ENCODE assay signal across 13 cellular contexts in genomic region chr19:15260939-15261338, GRCh38. TPM values are rescaled to one million over a fixed set of nuclear protein-coding genes. Genes with fewer than 3 reads are reported as not detected.
DNase-seq lines count a peak whose midpoint lies in the region; ATAC-seq and TF ChIP-seq lines count a peak whose summit lies in the region.
"Had no signal": no experiment of that assay in that cellular context is flagged by ENCODE, and none has a peak within 500 bp of the region (broad histone marks: within the 10 kb centered on the region; RNA-seq: fewer than 3 reads in every experiment).

No MANE protein-coding gene starts in this region.

- 83 to 91% methylated on average over 8 of the region's 8 CpGs for WGBS in endodermal cell (ENCODE audit: insufficient coverage in 1 of 2, insufficient read length in 1 of 2), 2 experiments
- 64 to 70% methylated on average over 8 of the region's 8 CpGs for WGBS in aorta, 2 donors

- H3K9me3 Mint-ChIP-seq in activated T-cell treated with anti-CD3 and anti-CD28 coated beads, Interleukin-2, amount 50 U/mL, for 24 hours: no peaks in the 10 kb centered on the region
- H3K9me3 Mint-ChIP-seq in activated T-cell treated with anti-CD3 and anti-CD28 coated beads, Interleukin-2, amount 50 U/mL, for 4 hours: no peaks in the 10 kb centered on the region
- no peaks in the 10 kb centered on the region for H3K9me3 Mint-ChIP-seq in endodermal cell
- H3K9me3 Mint-ChIP-seq in stimulated activated memory B cell treated with anti-CD40 and anti-IgM and Interleukin-4, amounts not matched to agents 10 μg/mL and 1 μg/mL and 100 μg/mL, for 72 hours: no peaks in the 10 kb centered on the region
- H3K9me3 Mint-ChIP-seq: T-helper 1 cell treated with Interleukin-12 subunit alpha and Interleukin-12 subunit beta and Interleukin-4 antibody, amounts not matched to agents 30 μg/mL and 1 μg/mL, for 36 hours had no signal

- no peak overlapping the region for H3K4me3 Mint-ChIP-seq in activated T-cell treated with anti-CD3 and anti-CD28 coated beads, Interleukin-2, amount 50 U/mL, for 24 hours
- H3K4me3 Mint-ChIP-seq in activated T-cell treated with anti-CD3 and anti-CD28 coated beads, Interleukin-2, amount 50 U/mL, for 4 hours: no peak overlapping the region
- H3K4me3 Mint-ChIP-seq in endodermal cell: no peak overlapping the region
- no peak overlapping the region for H3K4me3 Mint-ChIP-seq in stimulated activated memory B cell treated with anti-CD40 and anti-IgM and Interleukin-4, amounts not matched to agents 10 μg/mL and 1 μg/mL and 100 μg/mL, for 72 hours
- H3K4me3 Mint-ChIP-seq: T-helper 1 cell treated with Interleukin-12 subunit alpha and Interleukin-12 subunit beta and Interleukin-4 antibody, amounts not matched to agents 30 μg/mL and 1 μg/mL, for 36 hours had no signal

- no peak overlapping the region for H3K27ac ChIP-seq in endodermal cell (ENCODE audit: low read depth, low read length)
- no peak overlapping the region for H3K27ac ChIP-seq in aorta (ENCODE audit: low read depth in 1 of 2, low read length in 2 of 2)
- H3K27ac ChIP-seq: right atrium auricular region had no signal

- no peaks in the 10 kb centered on the region for H3K4me1 ChIP-seq in endodermal cell (ENCODE audit: control insufficient read depth, insufficient read depth, low read length)
- no peaks in the 10 kb centered on the region for H3K4me1 ChIP-seq in aorta (ENCODE audit: control insufficient read depth in 1 of 2, insufficient read depth in 2 of 2, low read length in 2 of 2)

- intact Hi-C loops in aorta (cut with DNase I): loop anchor here (5.0 to 10.0 kb wide), 3 partner anchors 156 to 296 kb away; partner anchors contain the start of gene SYDE1 (in 1 of the 2)

- TF ChIP-seq CTCF in NB4 (IDR thresholded peaks at IDR 0.05; ENCODE audit: low read depth, low read length) (peak; percentile 33), endodermal cell (conservative IDR thresholded peaks at IDR 0.05) (peak; percentile 53)

- no peaks in the 10 kb centered on the region for H3K27me3 Mint-ChIP-seq in activated T-cell treated with anti-CD3 and anti-CD28 coated beads, Interleukin-2, amount 50 U/mL, for 24 hours
- H3K27me3 Mint-ChIP-seq in activated T-cell treated with anti-CD3 and anti-CD28 coated beads, Interleukin-2, amount 50 U/mL, for 4 hours (ENCODE audit: low read depth): no peaks in the 10 kb centered on the region
- no peaks in the 10 kb centered on the region for H3K27me3 Mint-ChIP-seq in endodermal cell (ENCODE audit: insufficient read depth)
- no peaks in the 10 kb centered on the region for H3K27me3 Mint-ChIP-seq in stimulated activated memory B cell treated with anti-CD40 and anti-IgM and Interleukin-4, amounts not matched to agents 10 μg/mL and 1 μg/mL and 100 μg/mL, for 72 hours

- no peak for TF ChIP-seq POLR2A in NB4 (IDR thresholded peaks at IDR 0.05; ENCODE audit: extremely low read depth, insufficient read length)

- no peak for ATAC-seq in activated T-cell treated with anti-CD3 and anti-CD28 coated beads, Interleukin-2, amount 50 U/mL, for 4 hours
- no peak for ATAC-seq in stimulated activated memory B cell treated with anti-CD40 and anti-IgM and Interleukin-4, amounts not matched to agents 10 μg/mL and 1 μg/mL and 100 μg/mL, for 72 hours
- no peak for ATAC-seq in GM19467 (IDR thresholded peaks at IDR 0.05; ENCODE audit: unreplicated experiment)
- no peak for ATAC-seq in GM21576 (IDR thresholded peaks at IDR 0.05; ENCODE audit: unreplicated experiment)
- ATAC-seq in aorta (ENCODE audit: low FRiP score): no peak
- ATAC-seq: stimulated activated naive CD8-positive, alpha-beta T cell treated with anti-CD3 and anti-CD28 coated beads, Interleukin-15, Interleukin-2, amounts not matched to agents 100 U/mL and 50 U/mL, for 24 hours had no signal

- H3K4me1 Mint-ChIP-seq in activated T-cell treated with anti-CD3 and anti-CD28 coated beads, Interleukin-2, amount 50 U/mL, for 24 hours (ENCODE audit: low read depth): no peaks in the 10 kb centered on the region
- H3K4me1 Mint-ChIP-seq in activated T-cell treated with anti-CD3 and anti-CD28 coated beads, Interleukin-2, amount 50 U/mL, for 4 hours (ENCODE audit: low read depth): no peaks in the 10 kb centered on the region
- H3K4me1 Mint-ChIP-seq in endodermal cell: no peaks in the 10 kb centered on the region
- peaks cover 16% of the 10 kb centered on the region for H3K4me1 Mint-ChIP-seq in stimulated activated memory B cell treated with anti-CD40 and anti-IgM and Interleukin-4, amounts not matched to agents 10 μg/mL and 1 μg/mL and 100 μg/mL, for 72 hours

- H3K9me3 ChIP-seq in endodermal cell (ENCODE audit: control insufficient read depth, low read length) (no peaks in the 10 kb centered on the region), aorta (ENCODE audit: control insufficient read depth, low read length) (no peaks in the 10 kb centered on the region)
- H3K9me3 ChIP-seq: right atrium auricular region had no signal

- peaks cover 94% of the 10 kb centered on the region for H3K36me3 Mint-ChIP-seq in activated T-cell treated with anti-CD3 and anti-CD28 coated beads, Interleukin-2, amount 50 U/mL, for 24 hours (ENCODE audit: low read depth)
- H3K36me3 Mint-ChIP-seq in activated T-cell treated with anti-CD3 and anti-CD28 coated beads, Interleukin-2, amount 50 U/mL, for 4 hours (ENCODE audit: insufficient read depth): peaks cover 39% of the 10 kb centered on the region
- peaks cover 74% of the 10 kb centered on the region for H3K36me3 Mint-ChIP-seq in endodermal cell (ENCODE audit: low read depth)
- H3K36me3 Mint-ChIP-seq in stimulated activated memory B cell treated with anti-CD40 and anti-IgM and Interleukin-4, amounts not matched to agents 10 μg/mL and 1 μg/mL and 100 μg/mL, for 72 hours: peaks cover 69% of the 10 kb centered on the region

- DNase-seq in activated T-cell treated with anti-CD3 and anti-CD28 coated beads, Interleukin-2, amount 50 U/mL, for 24 hours: no peak
- no peak for DNase-seq in activated T-cell treated with anti-CD3 and anti-CD28 coated beads, Interleukin-2, amount 50 U/mL, for 4 hours
- DNase-seq in NB4 (ENCODE audit: low read depth): peak; percentile 42
- no peak for DNase-seq in endodermal cell
- DNase-seq in aorta: no peak
- DNase-seq: amniotic stem cell; NCI-H1436 treated with DMSO at 0.1 percent for 48 hours; stimulated activated naive CD8-positive, alpha-beta T cell treated with anti-CD3 and anti-CD28 coated beads, Interleukin-15, Interleukin-2, amounts not matched to agents 100 U/mL and 50 U/mL, for 24 hours had no signal

- H3K27me3 ChIP-seq in endodermal cell (ENCODE audit: control insufficient read depth, insufficient read depth, low read length, poor library complexity, severe bottlenecking) (no peaks in the 10 kb centered on the region), aorta (ENCODE audit: control insufficient read depth in 1 of 2, insufficient read depth in 2 of 2, low read length in 1 of 2) (no peaks in the 10 kb centered on the region)
- H3K27me3 ChIP-seq: right atrium auricular region had no signal

- no peak overlapping the region for H3K9ac ChIP-seq in endodermal cell (ENCODE audit: extremely low read depth, low read length, poor library complexity, severe bottlenecking)

- H3K36me3 ChIP-seq in endodermal cell (ENCODE audit: control insufficient read depth, insufficient read depth, low read length) (peaks cover 96% of the 10 kb centered on the region), aorta (ENCODE audit: control insufficient read depth in 1 of 2, insufficient read depth in 2 of 2, low read length in 1 of 2) (peaks cover 0 to 10% of the 10 kb centered on the region in 2 donors)

- peak overlapping the region; percentile 50 for H3K27ac Mint-ChIP-seq in activated T-cell treated with anti-CD3 and anti-CD28 coated beads, Interleukin-2, amount 50 U/mL, for 24 hours
- H3K27ac Mint-ChIP-seq in endodermal cell: peak overlapping the region; percentile 69
- H3K27ac Mint-ChIP-seq in stimulated activated memory B cell treated with anti-CD40 and anti-IgM and Interleukin-4, amounts not matched to agents 10 μg/mL and 1 μg/mL and 100 μg/mL, for 72 hours: peak overlapping the region; percentile 42
- H3K27ac Mint-ChIP-seq: T-helper 1 cell treated with Interleukin-12 subunit alpha and Interleukin-12 subunit beta and Interleukin-4 antibody, amounts not matched to agents 30 μg/mL and 1 μg/mL, for 36 hours had no signal

- H3K4me3 ChIP-seq in NB4 (ENCODE audit: low read depth, low read length): no peak overlapping the region
- H3K4me3 ChIP-seq in endodermal cell (ENCODE audit: low read length): no peak overlapping the region
- H3K4me3 ChIP-seq in aorta (ENCODE audit: low read length in 2 of 2): no peak overlapping the region
- H3K4me3 ChIP-seq: right atrium auricular region had no signal

RNA-seq across cellular contexts. Expression of gene EPHX3, which starts 28.7 kb away (rescaled TPM):
- total RNA-seq in activated T-cell treated with anti-CD3 and anti-CD28 coated beads, Interleukin-2, amount 50 U/mL, for 4 hours: under 1 TPM in 1 of 3 donors, not detected in 2; 0.29 TPM
- total RNA-seq in endodermal cell (10 to 100 TPM; 14.5 to 18.7 TPM), aorta (1 to 10 TPM in 1 of 2 donors, under 1 TPM in 1; 0.48 to 1.0 TPM)
- 5.4 TPM for polyA plus RNA-seq in endodermal cell (2013, experiment 1 of 2)
- polyA plus RNA-seq in endodermal cell (2013, experiment 2 of 2): 4.5 TPM
- polyA plus RNA-seq in aorta: 1 to 10 TPM in 1 of 2 donors, not detected in 1; 1.0 TPM

Comparison
In these comparisons a context has a peak if more than half of its experiments do, and no peak if none do; other contexts are left out.
1. RNA of gene EPHX3, which starts 28.7 kb away (total RNA-seq): 14.5 to 18.7 TPM in endodermal cell; 0.48 to 1.0 TPM in aorta and 0.29 TPM in activated T-cell treated with anti-CD3 and anti-CD28 coated beads, Interleukin-2, amount 50 U/mL, for 4 hours; every median in the first group is over 4 times any median in the second.
2. Peak in every context shown above with its lines, with median percentiles within 50 percentile points of each other: H3K27ac Mint-ChIP-seq.